ENCODE assay signal across 8 cellular contexts in genomic region chr6:52233975-52234823, GRCh38. TPM values are rescaled to one million over a fixed set of nuclear protein-coding genes. Genes with fewer than 3 reads are reported as not detected.
DNase-seq lines count a peak whose midpoint lies in the region; ATAC-seq and TF ChIP-seq lines count a peak whose summit lies in the region.

No MANE protein-coding gene starts in this region.

- H3K36me3 ChIP-seq in right lobe of liver = no peaks in the 10 kb centered on the region
- H3K36me3 ChIP-seq in spleen = no peaks in the 10 kb centered on the region
- H3K36me3 ChIP-seq in tibial nerve = no peaks in the 10 kb centered on the region

- H3K27me3 ChIP-seq in right lobe of liver (no peaks in the 10 kb centered on the region), spleen (replicated peaks in 1 of 7) (peaks cover 0 to 38% (median 0%) of the 10 kb centered on the region in 7 donors), tibial nerve (no peaks in the 10 kb centered on the region)

- TF ChIP-seq POLR2A in right lobe of liver (IDR thresholded peaks at IDR 0.05) = no peak
- no peak for TF ChIP-seq POLR2A in spleen (IDR thresholded peaks at IDR 0.05)
- no peak for TF ChIP-seq POLR2A in tibial nerve (IDR thresholded peaks at IDR 0.05)

- H3K9me3 ChIP-seq in right lobe of liver (no peaks in the 10 kb centered on the region), spleen (no peaks in the 10 kb centered on the region), tibial nerve (no peaks in the 10 kb centered on the region)

- H3K4me3 ChIP-seq in right lobe of liver (no peak overlapping the region), spleen (no peak overlapping the region), tibial nerve (no peak overlapping the region)

- ATAC-seq in GM18868 (IDR thresholded peaks at IDR 0.05; ENCODE audit: unreplicated experiment) (peak; percentile 86), HG03095 (IDR thresholded peaks at IDR 0.05; ENCODE audit: unreplicated experiment) (peak; percentile 80), right lobe of liver (peak; percentile 94 to 98 (median 94))

- TF ChIP-seq EP300 in tibial nerve (IDR thresholded peaks at IDR 0.05) = no peak

- 30% methylated on average over 15 of the region's 15 CpGs for WGBS in right lobe of liver (ENCODE audit: insufficient coverage, low coverage, low lambda C conversion rate, missing lambda C conversion rate)
- 54 to 62% (median 59%) methylated on average over 15 of the region's 15 CpGs for WGBS in spleen, 5 donors
- 33 to 51% methylated on average over 15 of the region's 15 CpGs for WGBS in tibial nerve, 2 donors

- H3K27ac ChIP-seq in right lobe of liver (no peak overlapping the region), spleen (no peak overlapping the region), tibial nerve (no peak overlapping the region)

- DNase-seq in DMS114 treated with DMSO at 0.1 percent for 48 hours (lab: John Stamatoyannopoulos, UW; ENCODE audit: unreplicated experiment) (peak; percentile 61), NCI-H460 (ENCODE audit: extremely low read depth, low read depth) (peak; percentile 35), astrocyte of the hippocampus (ENCODE audit: low read depth, low spot score) (peak; percentile 58), right lobe of liver (peak in 2 of 3 donors; percentile 21 to 52), spleen (no peak), tibial nerve (ENCODE audit: low spot score in 2 of 2) (no peak)

- H3K4me1 ChIP-seq in right lobe of liver (peaks cover 0 to 4% (median 0%) of the 10 kb centered on the region in 4 donors), spleen (no peaks in the 10 kb centered on the region), tibial nerve (no peaks in the 10 kb centered on the region)

- intact Hi-C loops in right lobe of liver (cut with DNase I) = no loop called here
- intact Hi-C loops in spleen (cut with DNase I; ENCODE audit: low total_unique reads) = no loop called here

- TF ChIP-seq CTCF in right lobe of liver (IDR thresholded peaks at IDR 0.05) (peak; percentile 47 to 59 (median 58)), spleen (IDR thresholded peaks at IDR 0.05 in 8 of 11, conservative IDR thresholded peaks at IDR 0.05 in 3 of 11) (no peak), tibial nerve (IDR thresholded peaks at IDR 0.05) (peak in 2 of 5 experiments; percentile 16 to 25)

RNA-seq across cellular contexts. Expression of gene IL17F, which starts 10.1 kb away (rescaled TPM):
- total RNA-seq in NCI-H460 (2014; rRNA removed; shearing (Covaris generic)) = not detected in 2 replicates
- polyA plus RNA-seq in NCI-H460 (2014; cell fraction: nucleus; rRNA removed) = not detected in 2 replicates
- not detected for total RNA-seq in right lobe of liver
- not detected for total RNA-seq in spleen
- not detected for polyA plus RNA-seq in spleen
- total RNA-seq in tibial nerve = not detected

RNA-seq across cellular contexts. Expression of gene IL17A, which starts 48.0 kb away (rescaled TPM):
- total RNA-seq in NCI-H460 (2014; rRNA removed; shearing (Covaris generic)) = not detected in 2 replicates
- not detected in 2 replicates for polyA plus RNA-seq in NCI-H460 (2014; cell fraction: nucleus; rRNA removed)
- total RNA-seq in right lobe of liver = not detected
- total RNA-seq in spleen = not detected
- not detected for polyA plus RNA-seq in spleen
- total RNA-seq in tibial nerve = not detected

RNA-seq across cellular contexts. Expression of gene MCM3, which starts 50.3 kb away (rescaled TPM):
- 32.7 and 35.4 TPM in 2 replicates for total RNA-seq in NCI-H460 (2014; rRNA removed; shearing (Covaris generic))
- polyA plus RNA-seq in NCI-H460 (2014; cell fraction: nucleus; rRNA removed) = 209 and 239 TPM in 2 replicates
- 10 to 100 TPM in 3 of 6 experiments, 1 to 10 TPM in 3; 6.6 to 35.9 (median 10.5) TPM for total RNA-seq in right lobe of liver
- total RNA-seq in spleen = 10 to 100 TPM; 32.3 to 48.6 (median 36.8) TPM
- polyA plus RNA-seq in spleen = 10 to 100 TPM; 21.1 to 36.5 (median 29.4) TPM
- 10 to 100 TPM; 33.2 to 67.1 (median 35.1) TPM for total RNA-seq in tibial nerve

Comparison
In these comparisons a context has a peak if more than half of its experiments do, and no peak if none do; other contexts are left out.
1. DNase-seq: peak in DMS114 treated with DMSO at 0.1 percent for 48 hours (single experiment), NCI-H460 (single experiment), astrocyte of the hippocampus (single experiment) and right lobe of liver (2 of 3); none in spleen (single experiment) and tibial nerve (0 of 2).
2. CTCF ChIP-seq: peak in right lobe of liver (4 of 4); none in spleen (0 of 11).
3. Peak in every context shown above with its lines, with median percentiles within 50 percentile points of each other: ATAC-seq.